In the genomic region with DNA sequence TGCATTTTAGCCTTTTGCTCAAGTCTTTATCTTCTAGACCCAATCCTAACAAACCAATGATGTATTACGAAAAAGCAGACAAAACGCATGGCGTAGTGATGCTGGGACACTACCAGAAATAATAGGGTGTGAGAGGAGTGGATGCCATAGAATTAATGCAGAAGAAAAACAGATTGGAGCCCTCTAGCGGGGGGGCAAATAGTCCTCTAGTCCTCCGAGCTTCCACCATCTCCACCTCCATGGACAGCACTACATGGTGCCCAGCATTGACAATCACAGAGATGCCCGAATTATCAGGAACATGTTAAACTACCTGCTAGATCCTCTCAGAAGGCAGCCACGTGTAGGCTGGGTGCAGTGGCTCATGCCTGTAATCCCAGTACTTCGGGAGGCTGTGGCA, we compare ENCODE assay signal across 1 cellular context.
TF ChIP-seq lines count a peak whose summit lies in the region.

No MANE protein-coding gene starts in this region.

TF ChIP-seq in HepG2, 621 proteins besides CTCF, POLR2A, EP300 and RAD21 (continued from another document):
- TF ChIP-seq, protein P1, sequence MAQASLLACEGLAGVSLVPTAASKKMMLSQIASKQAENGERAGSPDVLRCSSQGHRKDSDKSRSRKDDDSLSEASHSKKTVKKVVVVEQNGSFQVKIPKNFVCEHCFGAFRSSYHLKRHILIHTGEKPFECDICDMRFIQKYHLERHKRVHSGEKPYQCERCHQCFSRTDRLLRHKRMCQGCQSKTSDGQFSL (CRISPR knock-in tag; IDR thresholded peaks at IDR 0.05), result peak; percentile 70; the same call in 1 of the 2 replicates
